Comparison of ENCODE assay signal across 23 cellular contexts in genomic region chr10:6177880-6178281, GRCh38. TPM values are rescaled to one million over a fixed set of nuclear protein-coding genes. Genes with fewer than 3 reads are reported as not detected.
DNase-seq lines count a peak whose midpoint lies in the region; ATAC-seq and TF ChIP-seq lines count a peak whose summit lies in the region.
"Had no signal": no experiment of that assay in that cellular context is flagged by ENCODE, and none has a peak within 500 bp of the region (broad histone marks: within the 10 kb centered on the region; RNA-seq: fewer than 3 reads in every experiment).

No MANE protein-coding gene starts in this region.

- CTCF ChIA-PET in SK-N-SH (lab: Yijun Ruan, JAX), result interaction anchor here (4.2 kb wide), 1 partner anchor 224 kb away, joined by 12 read pairs; no protein-coding TSS in a partner anchor
- CTCF ChIA-PET in WTC11 (lab: Charles Lee), result interaction anchor here (1.6 kb wide), 1 partner anchor 224 kb away, joined by 3 read pairs; no protein-coding TSS in a partner anchor

- peaks cover 6% of the 10 kb centered on the region; the same call in 1 of the 2 replicates for H3K36me3 Mint-ChIP-seq in WTC11

- no peak overlapping the region for H3K27ac ChIP-seq in SK-N-SH (ENCODE audit: low read depth in 2 of 2, low read length in 1 of 2)
- H3K27ac ChIP-seq in left ventricle myocardium inferior (replicated peaks), result peak overlapping the region; percentile 62
- no peak overlapping the region for H3K27ac ChIP-seq in sigmoid colon
- H3K27ac ChIP-seq: 22Rv1, left lung, neutrophil had no signal

- H2AFZ ChIP-seq in SK-N-SH (ENCODE audit: low read depth), result no peak overlapping the region

- no peaks in the 10 kb centered on the region for H3K36me3 ChIP-seq in SK-N-SH (replicated peaks in 1 of 2; ENCODE audit: control insufficient read depth in 1 of 2, insufficient read depth in 2 of 2, low read length in 1 of 2)
- no peaks in the 10 kb centered on the region for H3K36me3 ChIP-seq in left ventricle myocardium inferior
- no peaks in the 10 kb centered on the region for H3K36me3 ChIP-seq in sigmoid colon
- H3K36me3 ChIP-seq: left lung, transverse colon had no signal

- no peak overlapping the region for H3K4me3 Mint-ChIP-seq in WTC11
- H3K4me3 Mint-ChIP-seq: stimulated activated naive CD8-positive, alpha-beta T cell treated with anti-CD3 and anti-CD28 coated beads, Interleukin-15, amount 100 ng/mL, for 72 hours had no signal

- peaks cover 0 to 6% of the 10 kb centered on the region in 2 experiments; a peak in 2 of 4 replicates for H3K4me1 ChIP-seq in SK-N-SH (ENCODE audit: control insufficient read depth in 1 of 2, insufficient read depth in 2 of 2, low read depth in 1 of 2, low read length in 1 of 2)
- H3K4me1 ChIP-seq in left ventricle myocardium inferior, result peaks cover 76% of the 10 kb centered on the region
- peaks cover 0 to 53% (median 51%) of the 10 kb centered on the region in 4 donors for H3K4me1 ChIP-seq in sigmoid colon

- no peaks in the 10 kb centered on the region for H3K27me3 ChIP-seq in SK-N-SH (ENCODE audit: insufficient read depth)
- H3K27me3 ChIP-seq in left ventricle myocardium inferior (ENCODE audit: low read depth), result no peaks in the 10 kb centered on the region
- H3K27me3 ChIP-seq in sigmoid colon, result no peaks in the 10 kb centered on the region
- H3K27me3 ChIP-seq: left lung, neutrophil, spleen, transverse colon had no signal

- H3K4me2 ChIP-seq in SK-N-SH, result no peak overlapping the region

- no peak for TF ChIP-seq RAD21 in SK-N-SH (IDR thresholded peaks at IDR 0.05; ENCODE audit: low read length)

- no peak for TF ChIP-seq CTCF in SK-N-SH (IDR thresholded peaks at IDR 0.05)
- no peak for TF ChIP-seq CTCF in WTC11 (IDR thresholded peaks at IDR 0.05)
- TF ChIP-seq CTCF in left ventricle myocardium inferior (IDR thresholded peaks at IDR 0.05; ENCODE audit: borderline replicate concordance), result no peak
- no peak for TF ChIP-seq CTCF in sigmoid colon (IDR thresholded peaks at IDR 0.05)

- H3K79me2 ChIP-seq in SK-N-SH (ENCODE audit: insufficient read depth), result 0 out of 2 replicates have a peak, but pooled peaks cover 2% of the 10 kb centered on the region

- H3K9me2 ChIP-seq in SK-N-SH, result no peaks in the 10 kb centered on the region

- H3K9me3 ChIP-seq in SK-N-SH (no peaks in the 10 kb centered on the region), left ventricle myocardium inferior (replicated peaks) (no peaks in the 10 kb centered on the region), sigmoid colon (no peaks in the 10 kb centered on the region)
- H3K9me3 ChIP-seq: left lung, neutrophil, spleen, transverse colon had no signal

- H4K20me1 ChIP-seq in SK-N-SH (ENCODE audit: insufficient read depth), result no peaks in the 10 kb centered on the region

- TF ChIP-seq POLR2A in sigmoid colon (IDR thresholded peaks at IDR 0.05), result no peak

- no peaks in the 10 kb centered on the region for H3K27me3 Mint-ChIP-seq in WTC11 (ENCODE audit: low read depth)
- H3K27me3 Mint-ChIP-seq: stimulated activated naive CD8-positive, alpha-beta T cell treated with anti-CD3 and anti-CD28 coated beads, Interleukin-15, amount 100 ng/mL, for 72 hours had no signal

- H3K4me3 ChIP-seq in SK-N-SH (ENCODE audit: low read depth in 2 of 2, low read length in 1 of 2) (no peak overlapping the region), left ventricle myocardium inferior (no peak overlapping the region), sigmoid colon (no peak overlapping the region)
- H3K4me3 ChIP-seq: left lung, spleen, transverse colon had no signal

- H3F3A ChIP-seq in SK-N-SH (replicated peaks; ENCODE audit: insufficient read depth), result peaks cover 5% of the 10 kb centered on the region

- intact Hi-C loops in left ventricle myocardium inferior (cut with micrococcal nuclease), result no loop called here
- intact Hi-C loops in sigmoid colon (cut with DNase I), result no loop called here

- H3K27ac Mint-ChIP-seq in WTC11, result 0 out of 2 replicates have a peak overlapping the region, but pooled peaks have one; percentile 32

- TF ChIP-seq EP300 in SK-N-SH (IDR thresholded peaks at IDR 0.05; ENCODE audit: borderline replicate concordance in 1 of 2, low read depth in 1 of 2, low read length in 1 of 2) (no peak), sigmoid colon (IDR thresholded peaks at IDR 0.05) (no peak)

- WGBS in SK-N-SH (ENCODE audit: low lambda C conversion rate), result 88% methylated on average over 5 of the region's 9 CpGs
- 92 to 94% methylated on average over 9 of the region's 9 CpGs for WGBS in sigmoid colon, 2 donors

- no peak overlapping the region for H3K9ac ChIP-seq in SK-N-SH

- ATAC-seq in SK-N-SH treated with all-trans-retinoic acid at 6 μM for 48 hours, result no peak
- ATAC-seq in WTC11, result no peak
- no peak for ATAC-seq in GM18858 (IDR thresholded peaks at IDR 0.05; ENCODE audit: unreplicated experiment)
- ATAC-seq: stimulated activated naive CD8-positive, alpha-beta T cell treated with anti-CD3 and anti-CD28 coated beads, Interleukin-15, amount 100 ng/mL, for 72 hours had no signal

- H3K4me1 Mint-ChIP-seq in WTC11, result peaks cover 17% of the 10 kb centered on the region

- POLR2A ChIA-PET in SK-N-SH (lab: Yijun Ruan, JAX) (no interaction called here), WTC11 (lab: Charles Lee) (interaction anchor here (0.5 kb wide), 1 partner anchor 268 kb away, joined by 3 read pairs; no protein-coding TSS in a partner anchor)

- no peaks in the 10 kb centered on the region for H3K9me3 Mint-ChIP-seq in WTC11
- H3K9me3 Mint-ChIP-seq: stimulated activated naive CD8-positive, alpha-beta T cell treated with anti-CD3 and anti-CD28 coated beads, Interleukin-15, amount 100 ng/mL, for 72 hours had no signal

- DNase-seq in SK-N-SH, result peak; percentile 14
- no peak for DNase-seq in WTC11 (ENCODE audit: low spot score)
- DNase-seq in left ventricle myocardium inferior, result peak; percentile 53
- DNase-seq in sigmoid colon, result peak; percentile 62
- DNase-seq in stimulated activated CD4-positive, alpha-beta T cell treated with anti-CD3 and anti-CD28 coated beads, Interleukin-4, amount 100 ng/mL, for 4 hours, result no peak
- no peak for DNase-seq in epidermal melanocyte (ENCODE audit: insufficient read length, low spot score)
- DNase-seq: activated gamma-delta T cell; amniotic stem cell; dermis blood vessel endothelial cell; left lung; NCI-H1092 treated with DMSO at 0.1 percent for 48 hours; NCI-H2081; NCI-H345; NCI-H82; SHP77; spleen; stimulated activated CD4-positive, alpha-beta T cell treated with anti-CD3 and anti-CD28 coated beads, Interleukin-4, amount 100 ng/mL, for 24 hours; stimulated activated naive CD8-positive, alpha-beta T cell treated with anti-CD3 and anti-CD28 coated beads, Interleukin-15, amount 100 ng/mL, for 72 hours; transverse colon had no signal

TF ChIP-seq in SK-N-SH, 30 proteins besides CTCF, POLR2A, EP300 and RAD21 (continues in another document):
- TF ChIP-seq, protein P1, sequence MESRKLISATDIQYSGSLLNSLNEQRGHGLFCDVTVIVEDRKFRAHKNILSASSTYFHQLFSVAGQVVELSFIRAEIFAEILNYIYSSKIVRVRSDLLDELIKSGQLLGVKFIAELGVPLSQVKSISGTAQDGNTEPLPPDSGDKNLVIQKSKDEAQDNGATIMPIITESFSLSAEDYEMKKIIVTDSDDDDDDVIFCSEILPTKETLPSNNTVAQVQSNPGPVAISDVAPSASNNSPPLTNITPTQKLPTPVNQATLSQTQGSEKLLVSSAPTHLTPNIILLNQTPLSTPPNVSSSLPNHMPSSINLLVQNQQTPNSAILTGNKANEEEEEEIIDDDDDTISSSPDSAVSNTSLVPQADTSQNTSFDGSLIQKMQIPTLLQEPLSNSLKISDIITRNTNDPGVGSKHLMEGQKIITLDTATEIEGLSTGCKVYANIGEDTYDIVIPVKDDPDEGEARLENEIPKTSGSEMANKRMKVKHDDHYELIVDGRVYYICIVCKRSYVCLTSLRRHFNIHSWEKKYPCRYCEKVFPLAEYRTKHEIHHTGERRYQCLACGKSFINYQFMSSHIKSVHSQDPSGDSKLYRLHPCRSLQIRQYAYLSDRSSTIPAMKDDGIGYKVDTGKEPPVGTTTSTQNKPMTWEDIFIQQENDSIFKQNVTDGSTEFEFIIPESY (IDR thresholded peaks at IDR 0.05; ENCODE audit: borderline replicate concordance, low read depth), result no peak

TF ChIP-seq in SK-N-SH treated with all-trans-retinoic acid at 6 μM for 48 hours, 23 proteins besides CTCF, POLR2A, EP300 and RAD21 (continues in another document):
- TF ChIP-seq POU6F1 (CRISPR knock-in tag; IDR thresholded peaks at IDR 0.05; ENCODE audit: borderline replicate concordance, low read depth) (no peak), GLIS3 (CRISPR knock-in tag; IDR thresholded peaks at IDR 0.05) (no peak)

TF ChIP-seq in WTC11, 78 proteins besides CTCF, POLR2A, EP300 and RAD21 (continues in another document):
- TF ChIP-seq HMGA2 (CRISPR knock-in tag; IDR thresholded peaks at IDR 0.05), result no peak
- no peak for TF ChIP-seq SOX15 (CRISPR knock-in tag; IDR thresholded peaks at IDR 0.05)
- TF ChIP-seq ZNF263 (CRISPR knock-in tag; IDR thresholded peaks at IDR 0.05; ENCODE audit: low read depth), result no peak
- TF ChIP-seq GABPB1 (CRISPR knock-in tag; IDR thresholded peaks at IDR 0.05), result no peak
- TF ChIP-seq NR1H2 (CRISPR knock-in tag; IDR thresholded peaks at IDR 0.05), result no peak
- TF ChIP-seq, protein P2, sequence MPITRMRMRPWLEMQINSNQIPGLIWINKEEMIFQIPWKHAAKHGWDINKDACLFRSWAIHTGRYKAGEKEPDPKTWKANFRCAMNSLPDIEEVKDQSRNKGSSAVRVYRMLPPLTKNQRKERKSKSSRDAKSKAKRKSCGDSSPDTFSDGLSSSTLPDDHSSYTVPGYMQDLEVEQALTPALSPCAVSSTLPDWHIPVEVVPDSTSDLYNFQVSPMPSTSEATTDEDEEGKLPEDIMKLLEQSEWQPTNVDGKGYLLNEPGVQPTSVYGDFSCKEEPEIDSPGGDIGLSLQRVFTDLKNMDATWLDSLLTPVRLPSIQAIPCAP (CRISPR knock-in tag; IDR thresholded peaks at IDR 0.05), result no peak
- TF ChIP-seq, protein P3, sequence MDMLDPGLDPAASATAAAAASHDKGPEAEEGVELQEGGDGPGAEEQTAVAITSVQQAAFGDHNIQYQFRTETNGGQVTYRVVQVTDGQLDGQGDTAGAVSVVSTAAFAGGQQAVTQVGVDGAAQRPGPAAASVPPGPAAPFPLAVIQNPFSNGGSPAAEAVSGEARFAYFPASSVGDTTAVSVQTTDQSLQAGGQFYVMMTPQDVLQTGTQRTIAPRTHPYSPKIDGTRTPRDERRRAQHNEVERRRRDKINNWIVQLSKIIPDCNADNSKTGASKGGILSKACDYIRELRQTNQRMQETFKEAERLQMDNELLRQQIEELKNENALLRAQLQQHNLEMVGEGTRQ (CRISPR knock-in tag; IDR thresholded peaks at IDR 0.05), result no peak
- no peak for TF ChIP-seq GTF2I (CRISPR knock-in tag; conservative IDR thresholded peaks at IDR 0.05)

RNA-seq across cellular contexts. Expression of gene PFKFB3, which starts 24.9 kb away (rescaled TPM):
- 33.0 and 59.7 TPM in 2 replicates for polyA plus RNA-seq in SK-N-SH (2012; rRNA removed)
- 22.0 and 28.4 TPM in 2 replicates for polyA plus RNA-seq in SK-N-SH (2012; cell fraction: cytosol; rRNA removed)
- 122 and 146 TPM in 2 replicates for polyA plus RNA-seq in SK-N-SH (2012; cell fraction: nucleus; rRNA removed)
- 30.6 to 42.5 TPM (median 40.7 TPM) in 3 replicates for total RNA-seq in WTC11 (2021)
- 14.1 TPM for total RNA-seq in left ventricle myocardium inferior
- total RNA-seq in sigmoid colon, result 10 to 100 TPM; 24.5 to 29.3 (median 28.5) TPM
- 10 to 100 TPM; 10.2 to 33.2 (median 13.9) TPM for polyA plus RNA-seq in sigmoid colon

Comparison
In these comparisons a context has a peak if more than half of its experiments do, and no peak if none do; other contexts are left out.
1. DNase-seq: peak in SK-N-SH (single experiment), left ventricle myocardium inferior (single experiment) and sigmoid colon (single experiment); none in WTC11 (single experiment), stimulated activated CD4-positive, alpha-beta T cell treated with anti-CD3 and anti-CD28 coated beads, Interleukin-4, amount 100 ng/mL, for 4 hours (0 of 2) and epidermal melanocyte (single experiment).